ENCODE assay signal across 36 cellular contexts in genomic region chr9:14141736-14142135, GRCh38.
"Had no signal": no experiment of that assay in that cellular context is flagged by ENCODE, and none has a peak within 500 bp of the region (broad histone marks: within the 10 kb centered on the region; RNA-seq: fewer than 3 reads in every experiment).

No MANE protein-coding gene starts in this region.

- H3K36me3 ChIP-seq: cardiac muscle cell had no signal

- H3K4me1 Mint-ChIP-seq: activated B cell treated with CpG ODN at 0.5 μM for 24 hours; activated CD4-positive, alpha-beta T cell treated with anti-CD3 and anti-CD28 coated beads, Interleukin-2, amount 10 ng/mL, durations not matched to agents 24 days and 14 days; activated naive CD4-positive, alpha-beta T cell treated with anti-CD3 and anti-CD28 coated beads, Interleukin-2, amount 10 ng/mL, durations not matched to agents 7 days and 5 days; activated naive CD4-positive, alpha-beta T cell treated with anti-CD3 and anti-CD28 coated beads, Interleukin-2, amount 50 U/mL, for 24 hours; activated naive CD8-positive, alpha-beta T cell treated with anti-CD3 and anti-CD28 coated beads, Interleukin-2, amount 10 ng/mL, durations not matched to agents 7 days and 5 days; activated naive CD8-positive, alpha-beta T cell treated with anti-CD3 and anti-CD28 coated beads, Interleukin-2, amount 50 U/mL, for 24 hours; activated T-helper 17 cell treated with anti-CD3 and anti-CD28 coated beads, Interleukin-2, amount 50 U/mL, for 72 hours; central memory CD8-positive, alpha-beta T cell had no signal

- ATAC-seq: activated CD8-positive, alpha-beta T cell treated with anti-CD3 and anti-CD28 coated beads for 36 hours; activated naive CD8-positive, alpha-beta T cell treated with anti-CD3 and anti-CD28 coated beads, Interleukin-2, amount 50 U/mL, for 24 hours; activated T-cell treated with anti-CD3 and anti-CD28 coated beads, Interleukin-2, amount 50 U/mL, for 4 hours; activated T-cell treated with anti-CD3 and anti-CD28 coated beads, Interleukin-2, amount 50 U/mL, for 72 hours; activated T-helper 17 cell treated with anti-CD3 and anti-CD28 coated beads, Interleukin-2, amount 50 U/mL, for 72 hours had no signal

- H3K27me3 Mint-ChIP-seq: activated B cell treated with CpG ODN at 0.5 μM for 24 hours; activated CD4-positive, alpha-beta memory T cell treated with anti-CD3 and anti-CD28 coated beads for 36 hours; activated CD4-positive, alpha-beta T cell treated with anti-CD3 and anti-CD28 coated beads, Interleukin-2, amount 10 ng/mL, durations not matched to agents 24 days and 14 days; activated CD8-positive, alpha-beta T cell treated with anti-CD3 and anti-CD28 coated beads for 36 hours; activated naive CD4-positive, alpha-beta T cell treated with anti-CD3 and anti-CD28 coated beads, Interleukin-2, amount 10 ng/mL, durations not matched to agents 7 days and 5 days; activated naive CD4-positive, alpha-beta T cell treated with anti-CD3 and anti-CD28 coated beads, Interleukin-2, amount 50 U/mL, for 24 hours; activated naive CD8-positive, alpha-beta T cell; activated naive CD8-positive, alpha-beta T cell treated with anti-CD3 and anti-CD28 coated beads, Interleukin-2, amount 10 ng/mL, durations not matched to agents 7 days and 5 days; activated naive CD8-positive, alpha-beta T cell treated with anti-CD3 and anti-CD28 coated beads, Interleukin-2, amount 50 U/mL, for 24 hours; brain; central memory CD8-positive, alpha-beta T cell had no signal

- DNase-seq: activated B cell treated with CpG ODN at 0.5 μM for 24 hours; activated CD4-positive, alpha-beta memory T cell treated with anti-CD3 and anti-CD28 coated beads for 36 hours; activated CD4-positive, alpha-beta T cell treated with anti-CD3 and anti-CD28 coated beads for 4 hours; activated CD4-positive, alpha-beta T cell treated with anti-CD3 and anti-CD28 coated beads, Interleukin-2, amount 10 ng/mL, durations not matched to agents 24 days and 14 days; activated CD4-positive, alpha-beta T cell treated with anti-CD3 and anti-CD28 coated beads, Interleukin-2, amount 50 U/mL, for 1 hour; activated CD4-positive, alpha-beta T cell treated with anti-CD3 and anti-CD28 coated beads, Interleukin-2, amount 50 U/mL, for 4 hours; activated CD4-positive, CD25-positive, alpha-beta regulatory T cell treated with anti-CD3 and anti-CD28 coated beads, Interleukin-2, amount 50 U/mL, for 72 hours; activated CD8-positive, alpha-beta memory T cell treated with anti-CD3 and anti-CD28 coated beads, Interleukin-2, amount 50 U/mL, for 4 hours; activated CD8-positive, alpha-beta T cell treated with anti-CD3 and anti-CD28 coated beads for 36 hours; activated effector memory CD4-positive, alpha-beta T cell treated with anti-CD3 and anti-CD28 coated beads, Interleukin-2, amount 50 U/mL, for 16 hours; activated gamma-delta T cell treated with Interleukin-2 at 50 U/mL for 16 hours; activated naive CD4-positive, alpha-beta T cell treated with anti-CD3 and anti-CD28 coated beads, Interleukin-2, amount 10 ng/mL, durations not matched to agents 7 days and 5 days; activated naive CD4-positive, alpha-beta T cell treated with Interleukin-2 at 50 U/mL for 16 hours; activated naive CD8-positive, alpha-beta T cell treated with anti-CD3 and anti-CD28 coated beads, Interleukin-2, amount 10 ng/mL, durations not matched to agents 7 days and 5 days; activated naive CD8-positive, alpha-beta T cell treated with anti-CD3 and anti-CD28 coated beads, Interleukin-2, amount 50 U/mL, for 24 hours; activated T-cell treated with anti-CD3 and anti-CD28 coated beads for 4 hours; activated T-cell treated with anti-CD3 and anti-CD28 coated beads, Interleukin-2, amount 50 U/mL, for 1 hour; activated T-cell treated with anti-CD3 and anti-CD28 coated beads, Interleukin-2, amount 50 U/mL, for 4 hours; activated T-cell treated with anti-CD3 and anti-CD28 coated beads, Interleukin-2, amount 50 U/mL, for 72 hours; amygdala; anterior cingulate cortex; caudate nucleus; cerebellar nuclear complex; T-helper 2 cell; T-helper 9 cell had no signal

- H3K9me3 Mint-ChIP-seq: activated B cell treated with CpG ODN at 0.5 μM for 24 hours; activated CD4-positive, alpha-beta memory T cell treated with anti-CD3 and anti-CD28 coated beads for 36 hours; activated CD4-positive, alpha-beta T cell treated with anti-CD3 and anti-CD28 coated beads, Interleukin-2, amount 10 ng/mL, durations not matched to agents 24 days and 14 days; activated naive CD4-positive, alpha-beta T cell treated with anti-CD3 and anti-CD28 coated beads, Interleukin-2, amount 10 ng/mL, durations not matched to agents 7 days and 5 days; activated naive CD4-positive, alpha-beta T cell treated with anti-CD3 and anti-CD28 coated beads, Interleukin-2, amount 50 U/mL, for 24 hours; activated naive CD8-positive, alpha-beta T cell treated with anti-CD3 and anti-CD28 coated beads, Interleukin-2, amount 10 ng/mL, durations not matched to agents 7 days and 5 days; activated naive CD8-positive, alpha-beta T cell treated with anti-CD3 and anti-CD28 coated beads, Interleukin-2, amount 50 U/mL, for 24 hours; activated T-cell treated with anti-CD3 and anti-CD28 coated beads, Interleukin-2, amount 50 U/mL, for 4 hours; activated T-cell treated with anti-CD3 and anti-CD28 coated beads, Interleukin-2, amount 50 U/mL, for 72 hours; activated T-helper 1 cell treated with anti-CD3 and anti-CD28 coated beads, Interleukin-12 subunit alpha, Interleukin-12 subunit beta, Interleukin-2, Interleukin-4 antibody, amounts not matched to agents 30 ng/mL and 10 ng/mL and 1 ng/mL, durations not matched to agents 14 hours and 24 hours and 36 hours; brain; central memory CD8-positive, alpha-beta T cell; T-helper 1 cell treated with Interleukin-12 subunit alpha and Interleukin-12 subunit beta and Interleukin-4 antibody, amounts not matched to agents 30 μg/mL and 1 μg/mL, for 36 hours; T-helper 2 cell treated with Interferon-gamma antibody and Interleukin-4, amounts not matched to agents 5 μg/mL and 100 μg/mL, for 36 hours had no signal

- H3K27me3 ChIP-seq: ascending aorta, cardiac muscle cell had no signal

- H3K36me3 Mint-ChIP-seq: activated CD4-positive, alpha-beta memory T cell treated with anti-CD3 and anti-CD28 coated beads for 36 hours; activated naive CD4-positive, alpha-beta T cell treated with anti-CD3 and anti-CD28 coated beads, Interleukin-2, amount 10 ng/mL, durations not matched to agents 7 days and 5 days; activated naive CD4-positive, alpha-beta T cell treated with anti-CD3 and anti-CD28 coated beads, Interleukin-2, amount 50 U/mL, for 24 hours; activated naive CD8-positive, alpha-beta T cell; activated naive CD8-positive, alpha-beta T cell treated with anti-CD3 and anti-CD28 coated beads, Interleukin-2, amount 10 ng/mL, durations not matched to agents 7 days and 5 days had no signal

- H3K27ac Mint-ChIP-seq: activated B cell treated with CpG ODN at 0.5 μM for 24 hours; activated CD4-positive, alpha-beta memory T cell treated with anti-CD3 and anti-CD28 coated beads for 36 hours; activated CD4-positive, alpha-beta T cell treated with anti-CD3 and anti-CD28 coated beads, Interleukin-2, amount 10 ng/mL, durations not matched to agents 24 days and 14 days; activated CD8-positive, alpha-beta T cell treated with anti-CD3 and anti-CD28 coated beads for 36 hours; activated naive CD4-positive, alpha-beta T cell treated with anti-CD3 and anti-CD28 coated beads, Interleukin-2, amount 10 ng/mL, durations not matched to agents 7 days and 5 days; activated naive CD4-positive, alpha-beta T cell treated with anti-CD3 and anti-CD28 coated beads, Interleukin-2, amount 50 U/mL, for 24 hours; activated naive CD8-positive, alpha-beta T cell; activated naive CD8-positive, alpha-beta T cell treated with anti-CD3 and anti-CD28 coated beads, Interleukin-2, amount 10 ng/mL, durations not matched to agents 7 days and 5 days; activated naive CD8-positive, alpha-beta T cell treated with anti-CD3 and anti-CD28 coated beads, Interleukin-2, amount 50 U/mL, for 24 hours; activated T-cell treated with anti-CD3 and anti-CD28 coated beads, Interleukin-2, amount 50 U/mL, for 72 hours; activated T-helper 1 cell treated with anti-CD3 and anti-CD28 coated beads, Interleukin-12 subunit alpha, Interleukin-12 subunit beta, Interleukin-2, Interleukin-4 antibody, amounts not matched to agents 30 ng/mL and 10 ng/mL and 1 ng/mL, durations not matched to agents 14 hours and 24 hours and 36 hours; activated T-helper 17 cell treated with anti-CD3 and anti-CD28 coated beads, Interleukin-2, amount 50 U/mL, for 72 hours; T-helper 1 cell treated with Interleukin-12 subunit alpha and Interleukin-12 subunit beta and Interleukin-4 antibody, amounts not matched to agents 30 μg/mL and 1 μg/mL, for 36 hours; T-helper 2 cell treated with Interferon-gamma antibody and Interleukin-4, amounts not matched to agents 5 μg/mL and 100 μg/mL, for 36 hours had no signal

- H3K4me1 ChIP-seq: ascending aorta had no signal

- H3K9me3 ChIP-seq: ascending aorta had no signal

- H3K27ac ChIP-seq: ascending aorta, cardiac muscle cell, VCaP had no signal

- H3K4me3 Mint-ChIP-seq: activated B cell treated with CpG ODN at 0.5 μM for 24 hours; activated CD4-positive, alpha-beta memory T cell treated with anti-CD3 and anti-CD28 coated beads for 36 hours; activated CD4-positive, alpha-beta T cell treated with anti-CD3 and anti-CD28 coated beads, Interleukin-2, amount 10 ng/mL, durations not matched to agents 24 days and 14 days; activated CD8-positive, alpha-beta T cell treated with anti-CD3 and anti-CD28 coated beads for 36 hours; activated naive CD4-positive, alpha-beta T cell treated with anti-CD3 and anti-CD28 coated beads, Interleukin-2, amount 10 ng/mL, durations not matched to agents 7 days and 5 days; activated naive CD4-positive, alpha-beta T cell treated with anti-CD3 and anti-CD28 coated beads, Interleukin-2, amount 50 U/mL, for 24 hours; activated naive CD8-positive, alpha-beta T cell; activated naive CD8-positive, alpha-beta T cell treated with anti-CD3 and anti-CD28 coated beads, Interleukin-2, amount 10 ng/mL, durations not matched to agents 7 days and 5 days; activated naive CD8-positive, alpha-beta T cell treated with anti-CD3 and anti-CD28 coated beads, Interleukin-2, amount 50 U/mL, for 24 hours; activated T-cell treated with anti-CD3 and anti-CD28 coated beads, Interleukin-2, amount 50 U/mL, for 4 hours; activated T-cell treated with anti-CD3 and anti-CD28 coated beads, Interleukin-2, amount 50 U/mL, for 72 hours; activated T-helper 1 cell treated with anti-CD3 and anti-CD28 coated beads, Interleukin-12 subunit alpha, Interleukin-12 subunit beta, Interleukin-2, Interleukin-4 antibody, amounts not matched to agents 30 ng/mL and 10 ng/mL and 1 ng/mL, durations not matched to agents 14 hours and 24 hours and 36 hours; activated T-helper 17 cell treated with anti-CD3 and anti-CD28 coated beads, Interleukin-2, amount 50 U/mL, for 72 hours; brain; central memory CD8-positive, alpha-beta T cell; T-helper 1 cell treated with Interleukin-12 subunit alpha and Interleukin-12 subunit beta and Interleukin-4 antibody, amounts not matched to agents 30 μg/mL and 1 μg/mL, for 36 hours; T-helper 2 cell treated with Interferon-gamma antibody and Interleukin-4, amounts not matched to agents 5 μg/mL and 100 μg/mL, for 36 hours had no signal

- H3K4me3 ChIP-seq: ascending aorta, cardiac muscle cell had no signal
